In genomic region chr4:159308571-159309340, GRCh38 we compare ENCODE assay signal across 1 cellular context.
TF ChIP-seq lines count a peak whose summit lies in the region.

No MANE protein-coding gene starts in this region.

TF ChIP-seq in GM23338, 12 proteins besides CTCF, POLR2A, EP300 and RAD21:
- TF ChIP-seq ZNF462 (CRISPR knock-in tag; IDR thresholded peaks at IDR 0.05): peak; percentile 24; the same call in 1 of the 2 replicates
- TF ChIP-seq JUNB (IDR thresholded peaks at IDR 0.05; ENCODE audit: unreplicated experiment): no peak
- TF ChIP-seq NANOG (IDR thresholded peaks at IDR 0.05; ENCODE audit: borderline replicate concordance): no peak
